Comparison of ENCODE assay signal across 26 cellular contexts in the genomic region with DNA sequence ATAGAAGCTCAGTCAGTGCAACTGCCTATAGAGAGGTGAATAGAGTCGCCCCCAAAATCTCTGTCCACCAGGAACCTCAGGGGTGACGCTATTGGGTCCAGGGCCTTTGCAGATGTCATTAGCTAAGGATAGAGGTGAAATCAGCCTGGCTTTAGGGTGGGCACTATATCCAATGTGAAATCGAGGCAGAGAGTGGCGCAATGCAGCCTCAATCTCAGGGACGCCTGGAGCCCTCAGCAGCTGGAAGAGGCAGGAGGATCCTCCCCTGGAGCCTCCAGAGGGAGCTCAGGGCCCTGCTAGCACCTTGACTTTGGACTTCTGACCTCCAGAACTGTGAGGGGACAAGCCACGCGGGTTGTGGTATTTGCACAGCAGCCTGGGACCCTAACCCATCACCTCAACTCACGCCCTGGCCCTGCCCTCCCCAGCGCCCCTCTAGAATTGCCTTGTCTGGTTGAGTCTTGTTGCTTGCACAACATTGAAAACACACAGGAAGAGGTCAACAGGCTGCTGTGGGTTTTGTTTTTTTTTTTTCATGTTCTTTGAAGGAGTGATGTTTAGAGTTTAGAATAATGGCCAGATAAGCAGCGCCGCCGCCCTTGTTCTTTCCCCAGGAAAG.
A peak's percentile ranks its signal among the peaks of the same experiment; 100 is the strongest.
DNase-seq lines count a peak whose midpoint lies in the region; TF ChIP-seq lines count a peak whose summit lies in the region.
"Had no signal": no experiment of that assay in that cellular context is flagged by ENCODE, and none has a peak within 500 bp of the region (broad histone marks: within the 10 kb centered on the region; RNA-seq: fewer than 3 reads in every experiment).

No MANE protein-coding gene starts in this region.

- POLR2A ChIA-PET in CD4-positive, alpha-beta memory T cell (lab: Charles Lee; ENCODE audit: partially characterized antibody): no interaction called here

- H3K27ac Mint-ChIP-seq in activated CD4-positive, alpha-beta T cell treated with anti-CD3 and anti-CD28 coated beads, Interleukin-2, amount 10 ng/mL, durations not matched to agents 24 days and 14 days: no peak overlapping the region
- H3K27ac Mint-ChIP-seq in CD4-positive, alpha-beta memory T cell: peak overlapping the region in 1 of 7 donors; percentile 83
- H3K27ac Mint-ChIP-seq: B cell; stimulated activated memory B cell treated with anti-CD40 and anti-IgM and Interleukin-4, amounts not matched to agents 10 μg/mL and 1 μg/mL and 100 μg/mL, for 72 hours had no signal

- no peaks in the 10 kb centered on the region for H3K9me3 Mint-ChIP-seq in activated CD4-positive, alpha-beta T cell treated with anti-CD3 and anti-CD28 coated beads, Interleukin-2, amount 10 ng/mL, durations not matched to agents 24 days and 14 days
- H3K9me3 Mint-ChIP-seq in CD4-positive, alpha-beta memory T cell: peaks cover 0 to 2% (median 0%) of the 10 kb centered on the region in 8 donors
- H3K9me3 Mint-ChIP-seq: naive thymus-derived CD8-positive, alpha-beta T cell; stimulated activated memory B cell treated with anti-CD40 and anti-IgM and Interleukin-4, amounts not matched to agents 10 μg/mL and 1 μg/mL and 100 μg/mL, for 72 hours had no signal

- peak; percentile 66 for DNase-seq in activated CD4-positive, alpha-beta T cell treated with anti-CD3 and anti-CD28 coated beads, Interleukin-2, amount 10 ng/mL, durations not matched to agents 24 days and 14 days
- no peak for DNase-seq in activated CD4-positive, alpha-beta T cell treated with anti-CD3 and anti-CD28 coated beads for 4 hours
- peak; percentile 47 for DNase-seq in Jurkat, Clone E6-1 (ENCODE audit: low read depth, low spot score)
- DNase-seq in SW480 (ENCODE audit: low spot score): peak; percentile 5
- peak; percentile 7 for DNase-seq in fibroblast of villous mesenchyme (ENCODE audit: low read depth)
- DNase-seq in CD4-positive, alpha-beta memory T cell: no peak
- no peak for DNase-seq in medulla oblongata (ENCODE audit: extremely low spot score)
- no peak for DNase-seq in NCI-H1048 (lab: John Stamatoyannopoulos, UW)
- DNase-seq: activated CD4-positive, alpha-beta T cell treated with anti-CD3 and anti-CD28 coated beads, Interleukin-2, amount 50 U/mL, for 4 hours; activated naive CD4-positive, alpha-beta T cell treated with Interleukin-2 at 50 U/mL for 16 hours; activated T-cell treated with anti-CD3 and anti-CD28 coated beads, Interleukin-2, amount 50 U/mL, for 1 hour; anterior cingulate cortex; COR-L47; DMS79 treated with DMSO at 0.1 percent for 48 hours; islet precursor cell; midbrain; naive thymus-derived CD8-positive, alpha-beta T cell; NCI-H1417; NCI-H2081 treated with DMSO at 0.1 percent for 48 hours; SHP77; spleen; stimulated activated CD4-positive, alpha-beta T cell treated with anti-CD3 and anti-CD28 coated beads, Interleukin-2, amount 100 ng/mL, for 48 hours; SW 1271 had no signal

- intact Hi-C loops in activated CD4-positive, alpha-beta T cell treated with anti-CD3 and anti-CD28 coated beads, Interleukin-2, amount 10 ng/mL, durations not matched to agents 24 days and 14 days (cut with micrococcal nuclease): no loop called here
- intact Hi-C loops in CD4-positive, alpha-beta memory T cell (cut with micrococcal nuclease): no loop called here

- H3K4me3 Mint-ChIP-seq in activated CD4-positive, alpha-beta T cell treated with anti-CD3 and anti-CD28 coated beads, Interleukin-2, amount 10 ng/mL, durations not matched to agents 24 days and 14 days: peak overlapping the region; percentile 62
- peak overlapping the region in 3 of 8 donors; percentile 57 to 67 (median 64) for H3K4me3 Mint-ChIP-seq in CD4-positive, alpha-beta memory T cell
- H3K4me3 Mint-ChIP-seq: B cell; stimulated activated memory B cell treated with anti-CD40 and anti-IgM and Interleukin-4, amounts not matched to agents 10 μg/mL and 1 μg/mL and 100 μg/mL, for 72 hours had no signal

- H3K36me3 Mint-ChIP-seq in activated CD4-positive, alpha-beta T cell treated with anti-CD3 and anti-CD28 coated beads, Interleukin-2, amount 10 ng/mL, durations not matched to agents 24 days and 14 days (ENCODE audit: low read depth): no peaks in the 10 kb centered on the region
- no peaks in the 10 kb centered on the region for H3K36me3 Mint-ChIP-seq in CD4-positive, alpha-beta memory T cell
- H3K36me3 Mint-ChIP-seq: naive thymus-derived CD8-positive, alpha-beta T cell; stimulated activated memory B cell treated with anti-CD40 and anti-IgM and Interleukin-4, amounts not matched to agents 10 μg/mL and 1 μg/mL and 100 μg/mL, for 72 hours had no signal

- H3K4me3 ChIP-seq in Jurkat, Clone E6-1 (ENCODE audit: low read length): no peak overlapping the region
- H3K4me3 ChIP-seq in fibroblast of villous mesenchyme (ENCODE audit: low read depth, low read length): no peak overlapping the region
- no peak overlapping the region for H3K4me3 ChIP-seq in CD4-positive, alpha-beta memory T cell (ENCODE audit: low read length in 2 of 2)
- H3K4me3 ChIP-seq: spleen, suprapubic skin had no signal

- no peak for TF ChIP-seq CTCF in fibroblast of villous mesenchyme (IDR thresholded peaks at IDR 0.05; ENCODE audit: insufficient read depth, low read depth, low read length)

- no peaks in the 10 kb centered on the region for H3K27me3 ChIP-seq in CD4-positive, alpha-beta memory T cell (ENCODE audit: insufficient read depth, low read length)

- peaks cover 11% of the 10 kb centered on the region for H3K4me1 Mint-ChIP-seq in activated CD4-positive, alpha-beta T cell treated with anti-CD3 and anti-CD28 coated beads, Interleukin-2, amount 10 ng/mL, durations not matched to agents 24 days and 14 days
- H3K4me1 Mint-ChIP-seq in CD4-positive, alpha-beta memory T cell: peaks cover 2 to 18% (median 9%) of the 10 kb centered on the region in 4 donors
- H3K4me1 Mint-ChIP-seq: B cell; stimulated activated memory B cell treated with anti-CD40 and anti-IgM and Interleukin-4, amounts not matched to agents 10 μg/mL and 1 μg/mL and 100 μg/mL, for 72 hours had no signal

- peaks cover 18% of the 10 kb centered on the region for H3K27me3 Mint-ChIP-seq in activated CD4-positive, alpha-beta T cell treated with anti-CD3 and anti-CD28 coated beads, Interleukin-2, amount 10 ng/mL, durations not matched to agents 24 days and 14 days
- peaks cover 14 to 17% of the 10 kb centered on the region in 2 donors for H3K27me3 Mint-ChIP-seq in CD4-positive, alpha-beta memory T cell

- CTCF ChIA-PET in CD4-positive, alpha-beta memory T cell (lab: Charles Lee; ENCODE audit: partially characterized antibody): no interaction called here

- no peak overlapping the region for H3K27ac ChIP-seq in CD4-positive, alpha-beta memory T cell (ENCODE audit: low read depth, low read length)
- H3K27ac ChIP-seq: spleen, suprapubic skin had no signal

- H3K9me3 ChIP-seq in CD4-positive, alpha-beta memory T cell (ENCODE audit: control insufficient read depth in 1 of 2, low read length in 2 of 2): no peaks in the 10 kb centered on the region
- H3K9me3 ChIP-seq: spleen, suprapubic skin had no signal

- H3K36me3 ChIP-seq in CD4-positive, alpha-beta memory T cell (ENCODE audit: insufficient read depth, low read length): no peaks in the 10 kb centered on the region
- H3K36me3 ChIP-seq: spleen, suprapubic skin had no signal

- H3K4me1 ChIP-seq in CD4-positive, alpha-beta memory T cell (ENCODE audit: insufficient read depth, low read length): peaks cover 13% of the 10 kb centered on the region

Comparison
In these comparisons a context has a peak if more than half of its experiments do, and no peak if none do; other contexts are left out.
1. DNase-seq: peak in activated CD4-positive, alpha-beta T cell treated with anti-CD3 and anti-CD28 coated beads, Interleukin-2, amount 10 ng/mL, durations not matched to agents 24 days and 14 days (single experiment), Jurkat, Clone E6-1 (single experiment), SW480 (single experiment) and fibroblast of villous mesenchyme (single experiment); none in activated CD4-positive, alpha-beta T cell treated with anti-CD3 and anti-CD28 coated beads for 4 hours (0 of 2), CD4-positive, alpha-beta memory T cell (0 of 5), medulla oblongata (single experiment) and NCI-H1048 (single experiment).